22 cellular contexts compared by ENCODE assay signal in the genomic region with DNA sequence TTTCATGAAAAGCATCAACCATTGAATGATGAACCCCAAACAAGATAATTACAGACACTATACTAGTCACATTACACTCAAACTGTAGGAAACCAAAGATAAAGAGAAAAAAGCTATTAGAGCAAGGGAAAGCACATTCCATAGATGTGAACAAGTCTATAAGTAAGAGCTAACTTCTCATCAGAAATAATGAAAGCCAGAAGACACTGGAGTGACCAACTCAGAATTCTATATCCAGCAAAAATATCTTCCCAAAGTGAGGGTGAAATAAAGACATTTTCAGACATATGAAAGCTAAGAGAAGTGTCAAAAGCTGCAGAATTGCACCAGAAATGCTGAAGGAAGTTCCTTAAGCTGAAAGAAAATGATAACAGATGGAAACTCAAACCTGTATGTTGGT.
"Had no signal": no experiment of that assay in that cellular context is flagged by ENCODE, and none has a peak within 500 bp of the region (broad histone marks: within the 10 kb centered on the region; RNA-seq: fewer than 3 reads in every experiment).

No MANE protein-coding gene starts in this region.

- H3K4me3 ChIP-seq: MG63 had no signal

- H3K27me3 Mint-ChIP-seq: T-cell had no signal

- H3K27me3 ChIP-seq: MG63 had no signal

- FAIRE-seq: RCC 7860 had no signal

- H3K27ac Mint-ChIP-seq: T-cell had no signal

- ATAC-seq: T-cell had no signal

- DNase-seq: Karpas-422, KG1, MG63, NCI-H1092, NCI-H1105 treated with DMSO at 0.1 percent for 48 hours, NCI-H1417 treated with DMSO at 0.1 percent for 48 hours, NCI-H146, NCI-H1694 treated with DMSO at 0.1 percent for 48 hours, NCI-H1930, NCI-H2081, NCI-H2107, NCI-H2227 treated with DMSO at 0.1 percent for 48 hours, NCI-H524, NCI-H526 treated with DMSO at 0.1 percent for 48 hours, NCI-H748 treated with DMSO at 0.1 percent for 48 hours, Right ventricle myocardium superior, RPMI8226, SIG-M5, SK-N-SH, SW 1271, T-cell had no signal

- H3K4me3 Mint-ChIP-seq: T-cell had no signal
